Comparison of ENCODE assay signal across 8 cellular contexts in the genomic region with DNA sequence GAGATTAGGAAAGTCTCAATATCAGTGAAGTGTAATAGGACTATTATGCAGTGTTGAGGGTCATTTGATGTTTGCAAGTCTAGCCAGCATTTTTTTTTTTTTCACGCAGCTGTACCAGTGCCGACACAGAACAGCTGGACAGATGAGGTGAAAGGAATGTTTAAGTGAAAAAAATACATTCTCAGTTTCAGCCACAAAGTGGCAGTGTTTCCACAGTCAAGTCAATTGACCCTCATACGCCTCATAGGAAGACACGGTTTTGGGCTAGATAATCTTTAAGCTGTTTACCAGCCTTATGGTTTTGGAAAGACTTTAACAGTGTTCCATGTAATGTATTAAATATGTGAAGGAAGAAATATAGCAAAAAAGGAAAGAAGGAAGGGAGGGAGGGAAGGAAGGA.
DNase-seq lines count a peak whose midpoint lies in the region; ATAC-seq and TF ChIP-seq lines count a peak whose summit lies in the region.

No MANE protein-coding gene starts in this region.

- peak; percentile 93 for ATAC-seq in GM19463 (IDR thresholded peaks at IDR 0.05; ENCODE audit: unreplicated experiment)
- ATAC-seq in HG03439 (IDR thresholded peaks at IDR 0.05; ENCODE audit: unreplicated experiment): peak; percentile 90
- ATAC-seq in Panc1: peak; percentile 81

- no peaks in the 10 kb centered on the region for H3K36me3 Mint-ChIP-seq in osteocyte (ENCODE audit: unreplicated experiment)

- DNase-seq in Daoy (ENCODE audit: low read depth) (peak; percentile 8), Panc1 (ENCODE audit: low read depth, low spot score) (peak; percentile 24), fibroblast of peridontal ligament (ENCODE audit: extremely low read depth) (peak; percentile 88), osteocyte (ENCODE audit: extremely low spot score, unreplicated experiment) (no peak)
- no peak for DNase-seq in activated CD4-positive, CD25-positive, alpha-beta regulatory T cell treated with anti-CD3 and anti-CD28 coated beads, Interleukin-2, amount 50 U/mL, for 72 hours
- no peak for DNase-seq in stimulated activated CD4-positive, alpha-beta T cell treated with anti-CD3 and anti-CD28 coated beads, Interleukin-4, amount 100 ng/mL, for 24 hours

- H3K27me3 Mint-ChIP-seq in osteocyte (ENCODE audit: unreplicated experiment): peaks cover 15% of the 10 kb centered on the region

- intact Hi-C loops in Panc1 (cut with micrococcal nuclease; ENCODE audit: unreplicated experiment): loop anchor here (1.0 to 5.0 kb wide), 3 partner anchors 150 to 295 kb away; no protein-coding TSS in a partner anchor

- POLR2A ChIA-PET in Panc1 (lab: Charles Lee): no interaction called here

- H3K4me1 ChIP-seq in Panc1 (ENCODE audit: control insufficient read depth, insufficient read depth, low read length): no peaks in the 10 kb centered on the region

- CTCF ChIA-PET in Panc1 (lab: Charles Lee): interaction anchor here (0.5 to 0.7 kb wide), 4 partner anchors 129 to 794 kb away, joined by 3 to 7 read pairs (median 4); no protein-coding TSS in a partner anchor

- no peaks in the 10 kb centered on the region for H3K36me3 ChIP-seq in Panc1 (ENCODE audit: control insufficient read depth, insufficient read depth, low read length)

- no peak overlapping the region for H3K4me3 ChIP-seq in Panc1 (ENCODE audit: low read depth in 2 of 2, low read length in 2 of 2)

- no peaks in the 10 kb centered on the region for H3K27me3 ChIP-seq in Panc1 (ENCODE audit: control insufficient read depth, insufficient read depth, low read length)

- no peak overlapping the region for H3K27ac Mint-ChIP-seq in osteocyte (ENCODE audit: unreplicated experiment)

- no peaks in the 10 kb centered on the region for H3K4me1 Mint-ChIP-seq in osteocyte (ENCODE audit: unreplicated experiment)

- no peak overlapping the region for H3K4me3 Mint-ChIP-seq in osteocyte (ENCODE audit: unreplicated experiment)

- BruUV-seq in Panc1 (replicated peaks; lab: Mats Ljungman, UMichigan): no TSS peak

- H3K9me3 Mint-ChIP-seq in osteocyte (ENCODE audit: unreplicated experiment): no peaks in the 10 kb centered on the region

- no peak overlapping the region for H3K27ac ChIP-seq in Panc1 (ENCODE audit: low read length)

- no peaks in the 10 kb centered on the region for H3K9me3 ChIP-seq in Panc1 (ENCODE audit: control insufficient read depth, insufficient read depth, low read depth, low read length)

- peak; percentile 68 for TF ChIP-seq CTCF in Panc1 (IDR thresholded peaks at IDR 0.05)
- TF ChIP-seq CTCF in osteocyte (IDR thresholded peaks at IDR 0.05): peak; percentile 76

- in situ Hi-C loops in Panc1 (cut with HindIII; ENCODE audit: low pct_unique_long_range_greater_than_20kb, low sequenced_read_pairs): no loop called here

Comparison
In these comparisons a context has a peak if more than half of its experiments do, and no peak if none do; other contexts are left out.
1. DNase-seq: peak in Daoy (single experiment), Panc1 (single experiment) and fibroblast of peridontal ligament (single experiment); none in osteocyte (single experiment), activated CD4-positive, CD25-positive, alpha-beta regulatory T cell treated with anti-CD3 and anti-CD28 coated beads, Interleukin-2, amount 50 U/mL, for 72 hours (single experiment) and stimulated activated CD4-positive, alpha-beta T cell treated with anti-CD3 and anti-CD28 coated beads, Interleukin-4, amount 100 ng/mL, for 24 hours (single experiment).
2. Peak in every context shown above with its lines, with median percentiles within 50 percentile points of each other: ATAC-seq.